Comparison of ENCODE assay signal across 3 cellular contexts in genomic region chr22:38456841-38457699, GRCh38.
TF ChIP-seq lines count a peak whose summit lies in the region.

No MANE protein-coding gene starts in this region.

TF ChIP-seq in SK-N-SH, 30 proteins besides CTCF, POLR2A, EP300 and RAD21:
- TF ChIP-seq CHD2 (IDR thresholded peaks at IDR 0.05; ENCODE audit: low read length, partially characterized antibody) (no peak), PBX3 (IDR thresholded peaks at IDR 0.05) (no peak)

TF ChIP-seq in SK-N-SH treated with all-trans-retinoic acid at 6 μM for 48 hours, 23 proteins besides CTCF, POLR2A, EP300 and RAD21:
- TF ChIP-seq ZC3H10 (CRISPR knock-in tag; IDR thresholded peaks at IDR 0.05) = no peak
- no peak for TF ChIP-seq ZNF70 (CRISPR knock-in tag; IDR thresholded peaks at IDR 0.05)
- no peak for TF ChIP-seq TCF4 (CRISPR knock-in tag; IDR thresholded peaks at IDR 0.05; ENCODE audit: borderline replicate concordance)
- TF ChIP-seq ZNF8 (CRISPR knock-in tag; IDR thresholded peaks at IDR 0.05) = no peak
- no peak for TF ChIP-seq TSHZ2 (CRISPR knock-in tag; IDR thresholded peaks at IDR 0.05)
- TF ChIP-seq ISL1 (CRISPR knock-in tag; IDR thresholded peaks at IDR 0.05) = no peak
- TF ChIP-seq POU6F1 (CRISPR knock-in tag; IDR thresholded peaks at IDR 0.05; ENCODE audit: borderline replicate concordance, low read depth) = no peak
- TF ChIP-seq RARB (CRISPR knock-in tag; IDR thresholded peaks at IDR 0.05) = no peak
- no peak for TF ChIP-seq CSRNP3 (CRISPR knock-in tag; IDR thresholded peaks at IDR 0.05)
- TF ChIP-seq ZFP3 (CRISPR knock-in tag; IDR thresholded peaks at IDR 0.05) = no peak
- TF ChIP-seq ESRRG (CRISPR knock-in tag; IDR thresholded peaks at IDR 0.05) = no peak
- no peak for TF ChIP-seq TOX (CRISPR knock-in tag; IDR thresholded peaks at IDR 0.05; ENCODE audit: borderline replicate concordance)
- TF ChIP-seq PPARA (CRISPR knock-in tag; IDR thresholded peaks at IDR 0.05; ENCODE audit: borderline replicate concordance) = no peak
- no peak for TF ChIP-seq ZFP30 (CRISPR knock-in tag; IDR thresholded peaks at IDR 0.05)
- TF ChIP-seq BACH2 (CRISPR knock-in tag; IDR thresholded peaks at IDR 0.05; ENCODE audit: borderline replicate concordance) = no peak
- no peak for TF ChIP-seq SNAI2 (CRISPR knock-in tag; IDR thresholded peaks at IDR 0.05)
TF ChIP-seq in SK-N-SH treated with all-trans-retinoic acid at 6 μM for 48 hours: peak in this region for 0.

TF ChIP-seq in H1, 55 proteins besides CTCF, POLR2A, EP300 and RAD21:
- TF ChIP-seq E2F6 (IDR thresholded peaks at IDR 0.05) (no peak), RBBP5 (IDR thresholded peaks at IDR 0.05; ENCODE audit: borderline replicate concordance, low read depth, low read length) (no peak), SIN3A (conservative IDR thresholded peaks at IDR 0.05 in 1 of 2, IDR thresholded peaks at IDR 0.05 in 1 of 2; ENCODE audit: low read depth in 1 of 2, low read length in 2 of 2) (no peak), NRF1 (IDR thresholded peaks at IDR 0.05; ENCODE audit: low read depth, low read length) (no peak), GABPA (IDR thresholded peaks at IDR 0.05; ENCODE audit: borderline replicate concordance, insufficient read depth, low read length) (no peak), CHD7 (IDR thresholded peaks at IDR 0.05; ENCODE audit: insufficient replicate concordance, low read length) (no peak), CHD1 (IDR thresholded peaks at IDR 0.05; ENCODE audit: low read depth, low read length) (no peak), BRCA1 (IDR thresholded peaks at IDR 0.05; ENCODE audit: low read depth, low read length) (no peak), JUND (IDR thresholded peaks at IDR 0.05; ENCODE audit: low read length) (no peak), USF2 (IDR thresholded peaks at IDR 0.05; ENCODE audit: low read length) (no peak), ASH2L (IDR thresholded peaks at IDR 0.05; ENCODE audit: low read length) (no peak), KDM5A (IDR thresholded peaks at IDR 0.05; ENCODE audit: low read length) (no peak), SUZ12 (IDR thresholded peaks at IDR 0.05; ENCODE audit: low read length) (no peak), EZH2 (IDR thresholded peaks at IDR 0.05; ENCODE audit: low read depth, low read length, severe bottlenecking) (no peak), CHD2 (IDR thresholded peaks at IDR 0.05; ENCODE audit: low read length) (no peak)
